ENCODE assay signal across 1 cellular context in the genomic region with DNA sequence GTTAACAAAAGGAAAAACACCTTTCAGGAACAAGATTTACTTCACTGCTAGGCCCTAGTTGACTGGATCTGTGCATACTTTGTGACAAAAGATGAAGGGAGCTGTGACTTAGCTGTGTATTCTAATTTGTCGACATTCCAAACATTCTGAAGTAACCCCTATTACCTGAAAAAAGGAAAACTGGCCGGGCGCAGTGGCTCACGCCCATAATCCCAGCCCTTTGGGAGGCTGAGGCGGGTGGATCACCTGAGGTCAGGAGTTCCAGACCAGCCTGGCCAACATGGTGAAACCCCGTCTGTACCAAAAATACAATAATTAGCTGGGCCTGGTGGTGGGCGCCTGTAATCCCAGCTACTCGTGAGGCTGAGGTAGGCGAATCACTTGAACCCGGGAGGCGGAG.
TF ChIP-seq lines count a peak whose summit lies in the region.

No MANE protein-coding gene starts in this region.

TF ChIP-seq in GM12878, 131 proteins besides CTCF, POLR2A, EP300 and RAD21:
- TF ChIP-seq MLLT1 (IDR thresholded peaks at IDR 0.05) (0 out of 2 replicates have a peak, but pooled peaks have one; percentile 19), NBN (IDR thresholded peaks at IDR 0.05) (0 out of 2 replicates have a peak, but pooled peaks have one; percentile 27), IKZF1 (conservative IDR thresholded peaks at IDR 0.05) (peak; percentile 51), LARP7 (IDR thresholded peaks at IDR 0.05) (0 out of 2 replicates have a peak, but pooled peaks have one; percentile 27), IKZF2 (IDR thresholded peaks at IDR 0.05) (peak; percentile 50 to 60; a peak in 2 of 4 replicates), BHLHE40 (IDR thresholded peaks at IDR 0.05; ENCODE audit: borderline replicate concordance in 1 of 2, low read depth in 2 of 2, low read length in 1 of 2) (peak in 1 of 2 experiments; percentile 30; a peak in 1 of 4 replicates), NR2F1 (conservative IDR thresholded peaks at IDR 0.05) (0 out of 2 replicates have a peak, but pooled peaks have one; percentile 17), MTA2 (IDR thresholded peaks at IDR 0.05; ENCODE audit: low read depth) (peak; percentile 18; the same call in 1 of the 2 replicates)
- TF ChIP-seq, protein P1, sequence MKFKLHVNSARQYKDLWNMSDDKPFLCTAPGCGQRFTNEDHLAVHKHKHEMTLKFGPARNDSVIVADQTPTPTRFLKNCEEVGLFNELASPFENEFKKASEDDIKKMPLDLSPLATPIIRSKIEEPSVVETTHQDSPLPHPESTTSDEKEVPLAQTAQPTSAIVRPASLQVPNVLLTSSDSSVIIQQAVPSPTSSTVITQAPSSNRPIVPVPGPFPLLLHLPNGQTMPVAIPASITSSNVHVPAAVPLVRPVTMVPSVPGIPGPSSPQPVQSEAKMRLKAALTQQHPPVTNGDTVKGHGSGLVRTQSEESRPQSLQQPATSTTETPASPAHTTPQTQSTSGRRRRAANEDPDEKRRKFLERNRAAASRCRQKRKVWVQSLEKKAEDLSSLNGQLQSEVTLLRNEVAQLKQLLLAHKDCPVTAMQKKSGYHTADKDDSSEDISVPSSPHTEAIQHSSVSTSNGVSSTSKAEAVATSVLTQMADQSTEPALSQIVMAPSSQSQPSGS (IDR thresholded peaks at IDR 0.05; ENCODE audit: low read length), result 0 out of 2 replicates have a peak, but pooled peaks have one; percentile 9
- TF ChIP-seq, protein P2, sequence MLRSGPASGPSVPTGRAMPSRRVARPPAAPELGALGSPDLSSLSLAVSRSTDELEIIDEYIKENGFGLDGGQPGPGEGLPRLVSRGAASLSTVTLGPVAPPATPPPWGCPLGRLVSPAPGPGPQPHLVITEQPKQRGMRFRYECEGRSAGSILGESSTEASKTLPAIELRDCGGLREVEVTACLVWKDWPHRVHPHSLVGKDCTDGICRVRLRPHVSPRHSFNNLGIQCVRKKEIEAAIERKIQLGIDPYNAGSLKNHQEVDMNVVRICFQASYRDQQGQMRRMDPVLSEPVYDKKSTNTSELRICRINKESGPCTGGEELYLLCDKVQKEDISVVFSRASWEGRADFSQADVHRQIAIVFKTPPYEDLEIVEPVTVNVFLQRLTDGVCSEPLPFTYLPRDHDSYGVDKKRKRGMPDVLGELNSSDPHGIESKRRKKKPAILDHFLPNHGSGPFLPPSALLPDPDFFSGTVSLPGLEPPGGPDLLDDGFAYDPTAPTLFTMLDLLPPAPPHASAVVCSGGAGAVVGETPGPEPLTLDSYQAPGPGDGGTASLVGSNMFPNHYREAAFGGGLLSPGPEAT (IDR thresholded peaks at IDR 0.05; ENCODE audit: low read depth), result 0 out of 2 replicates have a peak, but pooled peaks have one; percentile 35
TF ChIP-seq in GM12878: peak in this region for 10; not testable (repeated sequence) for 121.
